Comparison of ENCODE assay signal across 18 cellular contexts in the genomic region with DNA sequence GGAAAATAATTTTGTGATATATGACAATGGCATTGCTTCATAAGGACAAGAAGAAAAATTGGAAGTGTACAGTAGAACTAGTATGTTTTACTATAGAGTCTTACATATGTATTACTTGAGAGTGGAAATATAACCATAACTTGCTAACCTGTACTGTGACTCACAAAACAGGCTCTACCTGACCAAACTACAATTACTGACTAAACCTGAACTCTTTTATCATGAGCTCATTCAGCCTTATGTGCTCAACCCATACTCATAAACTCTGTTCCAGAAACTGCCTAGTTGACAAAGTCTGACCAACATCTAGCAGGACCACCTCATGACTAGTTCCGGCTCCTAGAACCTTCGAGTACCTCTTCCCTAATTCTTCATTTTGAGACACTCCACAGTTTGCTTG. TPM values are rescaled to one million over a fixed set of nuclear protein-coding genes. Genes with fewer than 3 reads are reported as not detected.
A peak's percentile ranks its signal among the peaks of the same experiment; 100 is the strongest.
DNase-seq lines count a peak whose midpoint lies in the region; ATAC-seq and TF ChIP-seq lines count a peak whose summit lies in the region.
"Had no signal": no experiment of that assay in that cellular context is flagged by ENCODE, and none has a peak within 500 bp of the region (broad histone marks: within the 10 kb centered on the region; RNA-seq: fewer than 3 reads in every experiment).

No MANE protein-coding gene starts in this region.

- no peak overlapping the region for H3K27ac Mint-ChIP-seq in activated T-helper 17 cell treated with anti-CD3 and anti-CD28 coated beads, Interleukin-2, amount 50 U/mL, for 72 hours
- H3K27ac Mint-ChIP-seq: B cell; CD4-positive, alpha-beta T cell had no signal

- peaks cover 42% of the 10 kb centered on the region for H3K4me1 ChIP-seq in left ventricle myocardium inferior
- no peaks in the 10 kb centered on the region for H3K4me1 ChIP-seq in right cardiac atrium (ENCODE audit: control insufficient read depth, insufficient read depth, low read length)
- peaks cover 0 to 20% (median 12%) of the 10 kb centered on the region in 4 donors for H3K4me1 ChIP-seq in sigmoid colon

- peaks cover 12% of the 10 kb centered on the region for H3K4me1 Mint-ChIP-seq in activated T-helper 17 cell treated with anti-CD3 and anti-CD28 coated beads, Interleukin-2, amount 50 U/mL, for 72 hours

- ATAC-seq in right cardiac atrium (no peak), GM19452 (IDR thresholded peaks at IDR 0.05; ENCODE audit: unreplicated experiment) (no peak)
- peak; percentile 50 for ATAC-seq in activated T-helper 17 cell treated with anti-CD3 and anti-CD28 coated beads, Interleukin-2, amount 50 U/mL, for 72 hours (replicated peaks)

- H3K27ac ChIP-seq in left ventricle myocardium inferior (replicated peaks) (peak overlapping the region; percentile 81), right cardiac atrium (ENCODE audit: low read length) (no peak overlapping the region), sigmoid colon (no peak overlapping the region)
- H3K27ac ChIP-seq: Peyer's patch had no signal

- WGBS in right cardiac atrium: 89% methylated on average over 2 of the region's 2 CpGs
- 54 to 93% methylated on average over 2 of the region's 2 CpGs for WGBS in sigmoid colon, 2 donors

- intact Hi-C loops in left ventricle myocardium inferior (cut with micrococcal nuclease) (no loop called here), right cardiac atrium (cut with DNase I) (no loop called here), sigmoid colon (cut with DNase I) (no loop called here)

- TF ChIP-seq CTCF in left ventricle myocardium inferior (IDR thresholded peaks at IDR 0.05; ENCODE audit: borderline replicate concordance): no peak
- no peak for TF ChIP-seq CTCF in sigmoid colon (IDR thresholded peaks at IDR 0.05)

- TF ChIP-seq POLR2A in sigmoid colon (IDR thresholded peaks at IDR 0.05): no peak

- TF ChIP-seq EP300 in sigmoid colon (IDR thresholded peaks at IDR 0.05): no peak

- H3K9me3 Mint-ChIP-seq in activated T-helper 17 cell treated with anti-CD3 and anti-CD28 coated beads, Interleukin-2, amount 50 U/mL, for 72 hours: no peaks in the 10 kb centered on the region
- H3K9me3 Mint-ChIP-seq: CD4-positive, alpha-beta T cell had no signal

- no peaks in the 10 kb centered on the region for H3K36me3 ChIP-seq in left ventricle myocardium inferior
- H3K36me3 ChIP-seq in sigmoid colon: no peaks in the 10 kb centered on the region
- H3K36me3 ChIP-seq: Peyer's patch had no signal

- H3K27me3 Mint-ChIP-seq in activated T-helper 17 cell treated with anti-CD3 and anti-CD28 coated beads, Interleukin-2, amount 50 U/mL, for 72 hours: no peaks in the 10 kb centered on the region
- H3K27me3 Mint-ChIP-seq: B cell; CD4-positive, alpha-beta T cell had no signal

- H3K27me3 ChIP-seq in left ventricle myocardium inferior (ENCODE audit: low read depth) (no peaks in the 10 kb centered on the region), right cardiac atrium (ENCODE audit: control insufficient read depth, insufficient read depth) (no peaks in the 10 kb centered on the region), sigmoid colon (no peaks in the 10 kb centered on the region)
- H3K27me3 ChIP-seq: Peyer's patch had no signal

- H3K36me3 Mint-ChIP-seq in activated T-helper 17 cell treated with anti-CD3 and anti-CD28 coated beads, Interleukin-2, amount 50 U/mL, for 72 hours (ENCODE audit: low read depth): no peaks in the 10 kb centered on the region

- no peak for DNase-seq in left ventricle myocardium inferior
- DNase-seq in right cardiac atrium: no peak
- DNase-seq in kidney tubule cell (ENCODE audit: low spot score): peak; percentile 71
- no peak for DNase-seq in retina
- DNase-seq in sigmoid colon: no peak
- DNase-seq: Calu3; CD4-positive, alpha-beta T cell; DND-41; GDM1; GOT3; NCI-H187 treated with DMSO at 0.1 percent for 48 hours; NCI-H446; NCI-H748 treated with DMSO at 0.1 percent for 48 hours; Peyer's patch; SIG-M5 had no signal

- no peak overlapping the region for H3K4me3 ChIP-seq in left ventricle myocardium inferior
- H3K4me3 ChIP-seq in right cardiac atrium (ENCODE audit: low read length): no peak overlapping the region
- no peak overlapping the region for H3K4me3 ChIP-seq in sigmoid colon
- H3K4me3 ChIP-seq: Peyer's patch had no signal

- H3K4me3 Mint-ChIP-seq in activated T-helper 17 cell treated with anti-CD3 and anti-CD28 coated beads, Interleukin-2, amount 50 U/mL, for 72 hours: no peak overlapping the region
- H3K4me3 Mint-ChIP-seq: B cell; CD4-positive, alpha-beta T cell had no signal

- H3K9me3 ChIP-seq in left ventricle myocardium inferior (replicated peaks): no peaks in the 10 kb centered on the region
- H3K9me3 ChIP-seq in right cardiac atrium (ENCODE audit: control insufficient read depth, low read length): no peaks in the 10 kb centered on the region
- H3K9me3 ChIP-seq in sigmoid colon: no peaks in the 10 kb centered on the region
- H3K9me3 ChIP-seq: Peyer's patch had no signal

RNA-seq across cellular contexts. Expression of a gene that starts 6.3 kb away (rescaled TPM):
- total RNA-seq in left ventricle myocardium inferior (179 TPM), right cardiac atrium (10 to 100 TPM; 11.6 to 15.3 (median 12.0) TPM), sigmoid colon (10 to 100 TPM; 14.9 to 55.9 (median 27.4) TPM)
- polyA plus RNA-seq in right cardiac atrium (6.2 TPM), sigmoid colon (1 to 10 TPM; 1.8 to 2.8 (median 2.1) TPM)
- total RNA-seq in activated T-helper 17 cell treated with anti-CD3 and anti-CD28 coated beads, Interleukin-2, amount 50 U/mL, for 72 hours: 10 to 100 TPM in 1 of 2 donors, 1 to 10 TPM in 1; 7.5 to 13.8 TPM
